18 cellular contexts compared by ENCODE assay signal in genomic region chr16:82041542-82041941, GRCh38. TPM values are rescaled to one million over a fixed set of nuclear protein-coding genes. Genes with fewer than 3 reads are reported as not detected.
A peak's percentile ranks its signal among the peaks of the same experiment; 100 is the strongest.
DNase-seq lines count a peak whose midpoint lies in the region; TF ChIP-seq lines count a peak whose summit lies in the region.
"Had no signal": no experiment of that assay in that cellular context is flagged by ENCODE, and none has a peak within 500 bp of the region (broad histone marks: within the 10 kb centered on the region; RNA-seq: fewer than 3 reads in every experiment).

No MANE protein-coding gene starts in this region.

- no peaks in the 10 kb centered on the region for H3K36me3 Mint-ChIP-seq in neural progenitor cell
- H3K36me3 Mint-ChIP-seq in progenitor cell of endocrine pancreas (ENCODE audit: insufficient read depth), result no peaks in the 10 kb centered on the region
- H3K36me3 Mint-ChIP-seq in glutamatergic neuron (ENCODE audit: unreplicated experiment), result no peaks in the 10 kb centered on the region
- H3K36me3 Mint-ChIP-seq: CD4-positive, alpha-beta memory T cell had no signal

- H3K27ac Mint-ChIP-seq in neural progenitor cell (peak overlapping the region; percentile 54), progenitor cell of endocrine pancreas (peak overlapping the region; percentile 3), glutamatergic neuron (ENCODE audit: unreplicated experiment) (no peak overlapping the region)
- H3K27ac Mint-ChIP-seq: CD4-positive, alpha-beta memory T cell; HFFc6 had no signal

- no peak overlapping the region for H3K27ac ChIP-seq in duodenal mucosa (ENCODE audit: low read depth, low read length)
- H3K27ac ChIP-seq in neural progenitor cell, result no peak overlapping the region

- H3K4me2 ChIP-seq in neural progenitor cell, result no peak overlapping the region

- H3K4me3 Mint-ChIP-seq in neural progenitor cell, result no peak overlapping the region
- no peak overlapping the region for H3K4me3 Mint-ChIP-seq in progenitor cell of endocrine pancreas (ENCODE audit: low read depth)
- H3K4me3 Mint-ChIP-seq in glutamatergic neuron (ENCODE audit: unreplicated experiment), result no peak overlapping the region
- H3K4me3 Mint-ChIP-seq: CD4-positive, alpha-beta memory T cell; HFFc6 had no signal

- H3F3A ChIP-seq in neural progenitor cell (ENCODE audit: low read depth), result peaks cover 27% of the 10 kb centered on the region

- H3K9ac ChIP-seq in duodenal mucosa (ENCODE audit: low read depth in 1 of 2, low read length in 2 of 2) (no peak overlapping the region), neural progenitor cell (no peak overlapping the region)

- H3K9me3 Mint-ChIP-seq in neural progenitor cell (peaks cover 7% of the 10 kb centered on the region), progenitor cell of endocrine pancreas (ENCODE audit: low read depth) (no peaks in the 10 kb centered on the region), glutamatergic neuron (ENCODE audit: unreplicated experiment) (peaks cover 2% of the 10 kb centered on the region)
- H3K9me3 Mint-ChIP-seq: CD4-positive, alpha-beta memory T cell had no signal

- H3K4me3 ChIP-seq in duodenal mucosa (ENCODE audit: low read depth in 1 of 2, low read length in 2 of 2), result peak overlapping the region; percentile 1 to 26
- no peak overlapping the region for H3K4me3 ChIP-seq in neural progenitor cell
- H3K4me3 ChIP-seq: HAP-1 had no signal

- H3K27me3 Mint-ChIP-seq in neural progenitor cell (ENCODE audit: insufficient read depth, low read depth) (no peaks in the 10 kb centered on the region), progenitor cell of endocrine pancreas (peaks cover 7% of the 10 kb centered on the region), glutamatergic neuron (ENCODE audit: unreplicated experiment) (peaks cover 1% of the 10 kb centered on the region)

- H3K4me1 Mint-ChIP-seq in neural progenitor cell (peaks cover 51% of the 10 kb centered on the region), progenitor cell of endocrine pancreas (ENCODE audit: low read depth) (peaks cover 4% of the 10 kb centered on the region), glutamatergic neuron (ENCODE audit: low read depth, unreplicated experiment) (no peaks in the 10 kb centered on the region)
- H3K4me1 Mint-ChIP-seq: CD4-positive, alpha-beta memory T cell had no signal

- H3K4me1 ChIP-seq in duodenal mucosa (ENCODE audit: control insufficient read depth in 1 of 2, insufficient read depth in 2 of 2, low read length in 2 of 2) (peaks cover 36 to 40% of the 10 kb centered on the region in 2 donors), neural progenitor cell (peaks cover 23% of the 10 kb centered on the region)
- H3K4me1 ChIP-seq: HAP-1 had no signal

- H3K27me3 ChIP-seq in duodenal mucosa (ENCODE audit: control insufficient read depth in 1 of 2, insufficient read depth in 2 of 2, low read length in 2 of 2) (no peaks in the 10 kb centered on the region), neural progenitor cell (no peaks in the 10 kb centered on the region)

- H2AFZ ChIP-seq in neural progenitor cell (replicated peaks), result no peak overlapping the region

- no peak for TF ChIP-seq CTCF in neural progenitor cell (IDR thresholded peaks at IDR 0.05)
- no peak for TF ChIP-seq CTCF in progenitor cell of endocrine pancreas (IDR thresholded peaks at IDR 0.05; ENCODE audit: unreplicated experiment)
- TF ChIP-seq CTCF in glutamatergic neuron (IDR thresholded peaks at IDR 0.05; ENCODE audit: partially characterized antibody, unreplicated experiment), result no peak

- H3K36me3 ChIP-seq in duodenal mucosa (ENCODE audit: control insufficient read depth in 1 of 2, insufficient read depth in 2 of 2, low read length in 2 of 2) (peaks cover 0 to 14% of the 10 kb centered on the region in 2 donors), neural progenitor cell (no peaks in the 10 kb centered on the region)
- H3K36me3 ChIP-seq: HAP-1 had no signal

- H4K20me1 ChIP-seq in neural progenitor cell (ENCODE audit: low read depth), result no peaks in the 10 kb centered on the region

- no peaks in the 10 kb centered on the region for H3K79me2 ChIP-seq in neural progenitor cell (ENCODE audit: low read depth)

- H3K9me3 ChIP-seq in duodenal mucosa (ENCODE audit: control insufficient read depth in 1 of 2, low read length in 2 of 2) (no peaks in the 10 kb centered on the region), neural progenitor cell (ENCODE audit: low read depth) (no peaks in the 10 kb centered on the region)
- H3K9me3 ChIP-seq: HAP-1 had no signal

- no peak for DNase-seq in neural progenitor cell (ENCODE audit: low spot score)
- no peak for DNase-seq in progenitor cell of endocrine pancreas (ENCODE audit: low spot score, unreplicated experiment)
- no peak for DNase-seq in activated CD4-positive, alpha-beta T cell treated with anti-CD3 and anti-CD28 coated beads, Interleukin-2, amount 50 U/mL, for 1 hour
- no peak for DNase-seq in glutamatergic neuron
- no peak for DNase-seq in medulla oblongata (ENCODE audit: extremely low spot score)
- no peak for DNase-seq in MV-4-11 (lab: John Stamatoyannopoulos, UW)
- DNase-seq: C1 segment of cervical spinal cord; Calu3; CD4-positive, alpha-beta memory T cell; COR-L47; DMS53; DND-41; GOT3; HFFc6 had no signal

RNA-seq across cellular contexts. Expression of gene HSD17B2, which starts 6.5 kb away (rescaled TPM):
- not detected in 2 replicates for total RNA-seq in neural progenitor cell (ENCODE audit: low replicate concordance)
- 1.2 and 1.4 TPM in 2 replicates for total RNA-seq in progenitor cell of endocrine pancreas
- total RNA-seq in glutamatergic neuron (ENCODE audit: unreplicated experiment), result not detected
- total RNA-seq: A172; CD4-positive, alpha-beta memory T cell had no signal

RNA-seq across cellular contexts. Expression of gene SDR42E1, which starts 30.3 kb away (rescaled TPM):
- total RNA-seq in neural progenitor cell (ENCODE audit: low replicate concordance), result 0.12 and 0.37 TPM in 2 replicates
- 0.02 and 0.04 TPM in 2 replicates for total RNA-seq in progenitor cell of endocrine pancreas
- 0.20 TPM for total RNA-seq in glutamatergic neuron (ENCODE audit: unreplicated experiment)
- total RNA-seq: A673, HFFc6 had no signal
